Comparison of ENCODE assay signal across 2 cellular contexts in genomic region chr3:188573929-188574317, GRCh38.
TF ChIP-seq lines count a peak whose summit lies in the region.

No MANE protein-coding gene starts in this region.

TF ChIP-seq in GM23338, 12 proteins besides CTCF, POLR2A, EP300 and RAD21 (continued from another document):
- no peak for TF ChIP-seq REST (IDR thresholded peaks at IDR 0.05; ENCODE audit: unreplicated experiment)
TF ChIP-seq in GM23338: peak in this region for 0.

TF ChIP-seq in SK-N-SH treated with all-trans-retinoic acid at 6 μM for 48 hours, 23 proteins besides CTCF, POLR2A, EP300 and RAD21 (continued from another document):
- TF ChIP-seq ISL1 (CRISPR knock-in tag; IDR thresholded peaks at IDR 0.05) (no peak), ESRRG (CRISPR knock-in tag; IDR thresholded peaks at IDR 0.05) (no peak), ZNF8 (CRISPR knock-in tag; IDR thresholded peaks at IDR 0.05) (no peak), ARNTL (CRISPR knock-in tag; IDR thresholded peaks at IDR 0.05; ENCODE audit: borderline replicate concordance, low read depth) (no peak), RARB (CRISPR knock-in tag; IDR thresholded peaks at IDR 0.05) (no peak), GLIS3 (CRISPR knock-in tag; IDR thresholded peaks at IDR 0.05) (no peak), TOX (CRISPR knock-in tag; IDR thresholded peaks at IDR 0.05; ENCODE audit: borderline replicate concordance) (no peak), PATZ1 (CRISPR knock-in tag; IDR thresholded peaks at IDR 0.05; ENCODE audit: borderline replicate concordance) (no peak), ZFP30 (CRISPR knock-in tag; IDR thresholded peaks at IDR 0.05) (no peak), POU6F1 (CRISPR knock-in tag; IDR thresholded peaks at IDR 0.05; ENCODE audit: borderline replicate concordance, low read depth) (no peak), BACH2 (CRISPR knock-in tag; IDR thresholded peaks at IDR 0.05; ENCODE audit: borderline replicate concordance) (no peak), CREB5 (CRISPR knock-in tag; IDR thresholded peaks at IDR 0.05; ENCODE audit: low read depth) (no peak), SNAI2 (CRISPR knock-in tag; IDR thresholded peaks at IDR 0.05) (no peak), ZNF70 (CRISPR knock-in tag; IDR thresholded peaks at IDR 0.05) (no peak)
